Comparison of ENCODE assay signal across 1 cellular context in the genomic region with DNA sequence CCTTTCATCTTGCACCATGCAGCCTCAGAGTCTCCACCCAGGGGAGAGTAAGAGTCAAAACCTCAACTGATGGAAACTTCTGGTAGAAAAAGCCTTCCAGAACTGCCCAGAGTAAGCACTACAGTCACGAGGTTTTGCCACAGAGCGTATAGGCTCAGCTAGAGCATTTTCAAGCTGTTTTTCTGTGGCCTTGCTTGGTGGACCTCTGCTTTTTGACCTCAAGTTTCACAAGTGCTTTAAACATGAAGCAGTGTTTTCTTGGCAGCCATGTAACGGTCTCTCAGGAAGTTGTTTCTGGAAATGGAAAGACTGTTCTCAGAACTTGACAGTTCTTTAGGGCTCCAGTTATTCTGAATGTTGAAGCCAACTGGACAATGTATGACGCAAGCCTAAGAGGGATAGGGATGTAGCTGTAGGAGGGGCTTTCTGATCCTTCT.
TF ChIP-seq lines count a peak whose summit lies in the region.

No MANE protein-coding gene starts in this region.

TF ChIP-seq in H1, 55 proteins besides CTCF, POLR2A, EP300 and RAD21 (continued from another document):
- no peak for TF ChIP-seq SAP30 (IDR thresholded peaks at IDR 0.05; ENCODE audit: insufficient read depth, insufficient replicate concordance, low read length)
- no peak for TF ChIP-seq TEAD4 (IDR thresholded peaks at IDR 0.05; ENCODE audit: low read depth, low read length)
- no peak for TF ChIP-seq ZNF274 (IDR thresholded peaks at IDR 0.05; ENCODE audit: borderline replicate concordance, extremely low read depth, low read length)
